Comparison of ENCODE assay signal across 8 cellular contexts in the genomic region with DNA sequence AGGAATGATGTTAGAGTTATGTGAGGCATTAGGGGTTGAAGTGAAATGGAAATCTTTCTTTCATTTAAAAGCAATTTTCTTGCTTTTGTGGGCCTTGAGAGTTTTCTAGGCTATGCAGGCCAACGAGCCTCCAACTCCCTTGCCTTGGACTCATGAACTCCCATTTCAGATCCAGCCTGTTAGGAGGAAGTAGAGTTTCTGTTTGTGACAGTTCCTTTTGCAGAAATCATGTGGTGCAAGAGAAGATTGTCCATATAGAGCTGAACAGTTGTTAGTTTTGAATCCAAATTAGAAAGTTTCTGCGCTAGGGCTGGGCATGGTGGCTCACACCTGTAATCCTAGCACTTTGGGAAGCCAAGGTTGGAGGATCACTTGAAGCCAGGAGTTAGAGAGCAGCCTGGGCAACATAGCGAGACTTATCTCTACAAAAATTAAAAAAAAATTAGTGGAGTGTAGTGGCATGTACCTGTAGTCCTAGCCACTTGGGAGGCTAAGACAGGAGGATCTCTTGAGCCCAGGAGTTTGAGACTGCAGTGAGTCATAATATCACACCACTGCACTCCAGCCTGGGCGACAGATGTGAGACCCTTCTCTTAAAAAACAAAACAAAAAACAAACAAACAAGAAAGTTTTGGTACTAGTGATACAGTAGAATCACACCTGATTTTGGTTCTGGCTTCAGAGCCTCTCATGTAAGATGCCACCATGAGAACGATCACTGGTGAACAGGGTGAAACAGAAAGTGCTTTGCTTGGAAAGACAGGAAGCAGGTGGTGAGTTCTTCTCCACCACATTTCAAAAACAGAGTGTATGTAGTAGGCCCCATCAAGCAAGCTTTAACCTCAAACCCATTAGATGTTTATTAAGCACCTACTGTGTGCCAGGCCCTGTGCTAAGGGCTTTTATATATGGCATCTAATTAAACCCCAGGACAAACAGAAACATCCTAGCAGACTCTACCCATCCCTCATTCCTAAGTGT. TPM values are rescaled to one million over a fixed set of nuclear protein-coding genes. Genes with fewer than 3 reads are reported as not detected.
DNase-seq lines count a peak whose midpoint lies in the region; ATAC-seq and TF ChIP-seq lines count a peak whose summit lies in the region.

No MANE protein-coding gene starts in this region.

- H3K79me2 ChIP-seq in OCI-LY7 (ENCODE audit: insufficient read depth, low read depth, low read length): no peaks in the 10 kb centered on the region

- H3K27me3 Mint-ChIP-seq in natural killer cell (ENCODE audit: low read depth in 2 of 2): no peaks in the 10 kb centered on the region

- no peak overlapping the region for H2AFZ ChIP-seq in OCI-LY7 (ENCODE audit: low read length)

- H3K27ac ChIP-seq in OCI-LY7 (ENCODE audit: low read depth, low read length, poor library complexity, severe bottlenecking): no peak overlapping the region

- no peak for TF ChIP-seq CTCF in OCI-LY7 (conservative IDR thresholded peaks at IDR 0.05; ENCODE audit: low read length)
- no peak for TF ChIP-seq CTCF in natural killer cell (IDR thresholded peaks at IDR 0.05)

- BruUV-seq in OCI-LY7 (replicated peaks; lab: Mats Ljungman, UMichigan): no TSS peak

- H3K9me2 ChIP-seq in OCI-LY7 (ENCODE audit: insufficient read depth, low read length): no peaks in the 10 kb centered on the region

- H3K36me3 ChIP-seq in OCI-LY7 (ENCODE audit: insufficient read depth, low read length): no peaks in the 10 kb centered on the region

- H3K4me2 ChIP-seq in OCI-LY7 (ENCODE audit: low read length): no peak overlapping the region

- peaks cover 16 to 29% of the 10 kb centered on the region in 2 donors for H3K4me1 Mint-ChIP-seq in natural killer cell

- intact Hi-C loops in OCI-LY7 (cut with micrococcal nuclease; ENCODE audit: unreplicated experiment): no loop called here
- intact Hi-C loops in natural killer cell (cut with micrococcal nuclease): no loop called here
- intact Hi-C loops in left ventricle myocardium superior (cut with micrococcal nuclease): no loop called here

- H3K4me3 Mint-ChIP-seq in natural killer cell: peak overlapping the region; percentile 22

- POLR2A ChIA-PET in OCI-LY7 (lab: Charles Lee): no interaction called here

- no peaks in the 10 kb centered on the region for H3K9me3 Mint-ChIP-seq in natural killer cell

- no peaks in the 10 kb centered on the region for H3K9me3 ChIP-seq in OCI-LY7 (ENCODE audit: low read length)

- no peak overlapping the region for H3K4me3 ChIP-seq in OCI-LY7 (ENCODE audit: low read depth, low read length, poor library complexity, severe bottlenecking)

- H3K4me1 ChIP-seq in OCI-LY7 (ENCODE audit: insufficient read depth, low read length, poor library complexity, severe bottlenecking): peaks cover 5% of the 10 kb centered on the region

- H3K36me3 Mint-ChIP-seq in natural killer cell: no peaks in the 10 kb centered on the region

- DNase-seq in OCI-LY7 (ENCODE audit: low spot score) (peak; percentile 37), natural killer cell (no peak), DMS153 treated with DMSO at 0.1 percent for 48 hours (lab: John Stamatoyannopoulos, UW; ENCODE audit: unreplicated experiment) (no peak), left ventricle myocardium superior (no peak), hepatic stellate cell (ENCODE audit: low spot score) (no peak)

- CTCF ChIA-PET in OCI-LY7 (lab: Charles Lee; ENCODE audit: unreplicated experiment): no interaction called here

- no peaks in the 10 kb centered on the region for H4K20me1 ChIP-seq in OCI-LY7 (ENCODE audit: insufficient read depth, low read length)

- H3K27ac Mint-ChIP-seq in natural killer cell: peak overlapping the region; percentile 77 to 83

- ATAC-seq in GM18873 (IDR thresholded peaks at IDR 0.05; ENCODE audit: low FRiP score, unreplicated experiment) (peak; percentile 85), HG02840 (IDR thresholded peaks at IDR 0.05; ENCODE audit: low FRiP score, unreplicated experiment) (peak; percentile 82), natural killer cell (peak; percentile 64 to 92 (median 78)), left ventricle myocardium superior (no peak), SK-N-SH treated with all-trans-retinoic acid at 6 μM for 48 hours (no peak)

TF ChIP-seq in SK-N-SH treated with all-trans-retinoic acid at 6 μM for 48 hours, 23 proteins besides CTCF, POLR2A, EP300 and RAD21 (continues in another document):
- TF ChIP-seq ZC3H10 (CRISPR knock-in tag; IDR thresholded peaks at IDR 0.05) (no peak), ZFP3 (CRISPR knock-in tag; IDR thresholded peaks at IDR 0.05) (no peak), TCF4 (CRISPR knock-in tag; IDR thresholded peaks at IDR 0.05; ENCODE audit: borderline replicate concordance) (no peak), ZFP30 (CRISPR knock-in tag; IDR thresholded peaks at IDR 0.05) (no peak), ZNF565 (CRISPR knock-in tag; conservative IDR thresholded peaks at IDR 0.05; ENCODE audit: low read depth) (no peak), ESRRG (CRISPR knock-in tag; IDR thresholded peaks at IDR 0.05) (no peak), OSR1 (CRISPR knock-in tag; IDR thresholded peaks at IDR 0.05) (no peak), PATZ1 (CRISPR knock-in tag; IDR thresholded peaks at IDR 0.05; ENCODE audit: borderline replicate concordance) (no peak), CREB5 (CRISPR knock-in tag; IDR thresholded peaks at IDR 0.05; ENCODE audit: low read depth) (no peak), SNAI2 (CRISPR knock-in tag; IDR thresholded peaks at IDR 0.05) (no peak), ZNF8 (CRISPR knock-in tag; IDR thresholded peaks at IDR 0.05) (no peak), ISL1 (CRISPR knock-in tag; IDR thresholded peaks at IDR 0.05) (no peak)
- TF ChIP-seq, protein P1, sequence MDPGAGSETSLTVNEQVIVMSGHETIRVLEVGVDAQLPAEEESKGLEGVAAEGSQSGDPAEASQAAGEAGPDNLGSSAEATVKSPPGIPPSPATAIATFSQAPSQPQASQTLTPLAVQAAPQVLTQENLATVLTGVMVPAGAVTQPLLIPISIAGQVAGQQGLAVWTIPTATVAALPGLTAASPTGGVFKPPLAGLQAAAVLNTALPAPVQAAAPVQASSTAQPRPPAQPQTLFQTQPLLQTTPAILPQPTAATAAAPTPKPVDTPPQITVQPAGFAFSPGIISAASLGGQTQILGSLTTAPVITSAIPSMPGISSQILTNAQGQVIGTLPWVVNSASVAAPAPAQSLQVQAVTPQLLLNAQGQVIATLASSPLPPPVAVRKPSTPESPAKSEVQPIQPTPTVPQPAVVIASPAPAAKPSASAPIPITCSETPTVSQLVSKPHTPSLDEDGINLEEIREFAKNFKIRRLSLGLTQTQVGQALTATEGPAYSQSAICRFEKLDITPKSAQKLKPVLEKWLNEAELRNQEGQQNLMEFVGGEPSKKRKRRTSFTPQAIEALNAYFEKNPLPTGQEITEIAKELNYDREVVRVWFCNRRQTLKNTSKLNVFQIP (CRISPR knock-in tag; IDR thresholded peaks at IDR 0.05; ENCODE audit: borderline replicate concordance, low read depth): no peak
- TF ChIP-seq, protein P2, sequence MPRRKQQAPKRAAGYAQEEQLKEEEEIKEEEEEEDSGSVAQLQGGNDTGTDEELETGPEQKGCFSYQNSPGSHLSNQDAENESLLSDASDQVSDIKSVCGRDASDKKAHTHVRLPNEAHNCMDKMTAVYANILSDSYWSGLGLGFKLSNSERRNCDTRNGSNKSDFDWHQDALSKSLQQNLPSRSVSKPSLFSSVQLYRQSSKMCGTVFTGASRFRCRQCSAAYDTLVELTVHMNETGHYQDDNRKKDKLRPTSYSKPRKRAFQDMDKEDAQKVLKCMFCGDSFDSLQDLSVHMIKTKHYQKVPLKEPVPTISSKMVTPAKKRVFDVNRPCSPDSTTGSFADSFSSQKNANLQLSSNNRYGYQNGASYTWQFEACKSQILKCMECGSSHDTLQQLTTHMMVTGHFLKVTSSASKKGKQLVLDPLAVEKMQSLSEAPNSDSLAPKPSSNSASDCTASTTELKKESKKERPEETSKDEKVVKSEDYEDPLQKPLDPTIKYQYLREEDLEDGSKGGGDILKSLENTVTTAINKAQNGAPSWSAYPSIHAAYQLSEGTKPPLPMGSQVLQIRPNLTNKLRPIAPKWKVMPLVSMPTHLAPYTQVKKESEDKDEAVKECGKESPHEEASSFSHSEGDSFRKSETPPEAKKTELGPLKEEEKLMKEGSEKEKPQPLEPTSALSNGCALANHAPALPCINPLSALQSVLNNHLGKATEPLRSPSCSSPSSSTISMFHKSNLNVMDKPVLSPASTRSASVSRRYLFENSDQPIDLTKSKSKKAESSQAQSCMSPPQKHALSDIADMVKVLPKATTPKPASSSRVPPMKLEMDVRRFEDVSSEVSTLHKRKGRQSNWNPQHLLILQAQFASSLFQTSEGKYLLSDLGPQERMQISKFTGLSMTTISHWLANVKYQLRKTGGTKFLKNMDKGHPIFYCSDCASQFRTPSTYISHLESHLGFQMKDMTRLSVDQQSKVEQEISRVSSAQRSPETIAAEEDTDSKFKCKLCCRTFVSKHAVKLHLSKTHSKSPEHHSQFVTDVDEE (CRISPR knock-in tag; IDR thresholded peaks at IDR 0.05): no peak

RNA-seq across cellular contexts. Expression of gene MED13L, which starts 47.5 kb away (rescaled TPM):
- 20.1 and 25.7 TPM in 2 replicates for total RNA-seq in OCI-LY7 (2014; rRNA removed; shearing (Covaris generic))
- total RNA-seq in OCI-LY7 (2022): 39.3 and 40.1 TPM in 2 replicates
- total RNA-seq in natural killer cell: 100 to 1,000 TPM; 237 to 316 (median 240) TPM
- total RNA-seq in left ventricle myocardium superior: 64.0 TPM

Comparison
In these comparisons a context has a peak if more than half of its experiments do, and no peak if none do; other contexts are left out.
1. ATAC-seq: peak in GM18873 (single experiment), HG02840 (single experiment) and natural killer cell (3 of 3); none in left ventricle myocardium superior (single experiment) and SK-N-SH treated with all-trans-retinoic acid at 6 μM for 48 hours (single experiment).